ENCODE assay signal across 10 cellular contexts in the genomic region with DNA sequence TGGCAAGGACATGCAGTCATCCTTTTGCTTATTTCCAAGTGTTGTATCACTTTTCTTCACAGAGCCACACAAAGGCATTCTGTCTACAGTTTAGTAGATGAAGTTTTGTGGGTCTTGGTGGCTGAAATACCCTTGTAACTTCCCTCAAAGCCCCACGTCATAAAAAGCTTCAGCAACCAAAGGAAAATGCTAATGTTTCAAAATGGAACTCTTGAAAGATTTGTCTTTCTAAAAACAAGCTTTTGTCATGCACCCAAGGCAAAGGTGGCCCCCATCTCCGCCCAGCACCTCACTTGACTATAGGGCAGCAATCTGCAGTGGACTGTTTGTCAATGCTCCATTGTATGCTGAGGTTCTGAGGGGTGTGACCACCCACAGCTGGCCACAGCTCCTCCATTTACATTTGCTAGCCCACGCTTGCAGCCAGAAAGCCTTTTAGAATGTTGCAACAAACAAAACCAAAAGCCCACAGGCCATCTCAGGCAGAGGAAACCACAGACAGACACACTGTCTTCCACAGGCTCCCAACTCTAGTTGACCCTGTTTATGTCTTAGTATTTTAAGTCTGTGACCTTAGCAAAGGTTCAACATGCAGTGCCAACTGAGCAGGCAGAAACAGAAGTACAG.
DNase-seq lines count a peak whose midpoint lies in the region; ATAC-seq and TF ChIP-seq lines count a peak whose summit lies in the region.
"Had no signal": no experiment of that assay in that cellular context is flagged by ENCODE, and none has a peak within 500 bp of the region (broad histone marks: within the 10 kb centered on the region; RNA-seq: fewer than 3 reads in every experiment).

No MANE protein-coding gene starts in this region.

- TF ChIP-seq CTCF in GM10248 (IDR thresholded peaks at IDR 0.05; ENCODE audit: control extremely low read depth, extremely low read depth, low read depth, missing control alignments), result no peak

- ATAC-seq in GM21723 (IDR thresholded peaks at IDR 0.05; ENCODE audit: unreplicated experiment), result peak; percentile 55
- ATAC-seq: activated CD4-positive, alpha-beta T cell treated with anti-CD3 and anti-CD28 coated beads for 36 hours had no signal

- CTCF ChIA-PET in GM10248 (lab: Yijun Ruan, JAX), result no interaction called here

- DNase-seq in Ammon's horn (ENCODE audit: low spot score) (peak; percentile 17), SIG-M5 (lab: John Stamatoyannopoulos, UW) (peak; percentile 41), iris pigment epithelial cell (ENCODE audit: low read depth) (peak; percentile 80), GM10248 (ENCODE audit: extremely low spot score) (no peak), HUDEP-2 (lab: John Stamatoyannopoulos, UW; ENCODE audit: unreplicated experiment in 76 of 76) (no peak), DMS 273 (lab: John Stamatoyannopoulos, UW; ENCODE audit: unreplicated experiment) (no peak), GM19238 (ENCODE audit: insufficient read length, low spot score) (no peak)
- DNase-seq: activated CD4-positive, alpha-beta T cell treated with anti-CD3 and anti-CD28 coated beads for 36 hours; NCI-H69 had no signal

- POLR2A ChIA-PET in GM10248 (lab: Yijun Ruan, JAX), result no interaction called here

Comparison
In these comparisons a context has a peak if more than half of its experiments do, and no peak if none do; other contexts are left out.
1. DNase-seq: peak in Ammon's horn (single experiment), SIG-M5 (single experiment) and iris pigment epithelial cell (single experiment); none in GM10248 (single experiment), HUDEP-2 (0 of 76), DMS 273 (single experiment) and GM19238 (single experiment).